9 cellular contexts compared by ENCODE assay signal in the genomic region with DNA sequence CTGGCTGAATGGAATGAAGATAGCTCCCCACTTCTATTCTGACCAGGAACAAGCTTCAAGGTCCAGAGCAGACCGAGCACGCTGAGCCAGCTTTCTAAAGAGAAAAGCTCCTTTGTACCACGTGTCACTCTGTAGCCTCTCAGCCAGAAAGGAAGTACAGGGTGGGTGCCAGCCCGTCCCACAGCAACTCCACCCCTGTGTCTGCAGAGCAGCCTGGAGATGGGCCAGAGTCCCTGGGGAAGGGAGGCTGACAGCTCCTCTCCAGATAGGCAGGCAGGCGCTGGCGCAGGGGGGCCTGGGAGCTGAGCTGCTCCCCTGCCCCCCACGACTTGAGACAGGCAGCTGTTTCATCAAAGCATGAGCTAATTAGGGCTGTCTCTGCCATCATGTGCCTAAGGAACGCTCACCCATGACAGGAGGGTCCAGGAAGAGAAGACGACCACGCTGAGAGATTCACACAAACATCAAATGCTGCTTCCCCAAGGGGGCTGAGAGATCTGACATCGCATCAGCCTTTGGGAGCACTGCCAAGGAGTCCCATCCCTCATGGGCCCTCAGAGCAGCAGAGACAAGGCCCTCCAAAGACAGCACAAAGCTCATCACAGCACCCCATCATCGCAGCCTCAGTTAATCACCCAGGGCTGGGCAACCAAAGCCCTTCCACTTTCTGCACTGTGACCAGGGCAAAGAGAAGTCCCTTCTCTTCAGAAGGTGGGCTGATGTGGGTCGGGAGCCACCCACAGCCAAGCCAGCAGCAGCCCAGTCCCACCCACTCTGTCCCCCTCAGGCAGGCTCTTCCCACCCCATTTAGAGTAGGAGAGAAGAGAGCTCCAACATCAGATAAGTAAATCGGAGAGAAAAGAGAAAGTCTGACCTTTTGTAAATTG.
DNase-seq lines count a peak whose midpoint lies in the region; ATAC-seq and TF ChIP-seq lines count a peak whose summit lies in the region.
"Had no signal": no experiment of that assay in that cellular context is flagged by ENCODE, and none has a peak within 500 bp of the region (broad histone marks: within the 10 kb centered on the region; RNA-seq: fewer than 3 reads in every experiment).

No MANE protein-coding gene starts in this region.

- peaks cover 11% of the 10 kb centered on the region for H3K36me3 Mint-ChIP-seq in activated T-cell treated with anti-CD3 and anti-CD28 coated beads, Interleukin-2, amount 50 U/mL, for 24 hours (ENCODE audit: low read depth)

- in situ Hi-C loops in IMR-90 (cut with MboI; ENCODE audit: low sequenced_read_pairs), result no loop called here

- no peak overlapping the region for H3K9ac ChIP-seq in IMR-90 (ENCODE audit: low read depth, low read length)
- peak overlapping the region; percentile 26 for H3K9ac ChIP-seq in mucosa of stomach (ENCODE audit: low read length)

- BruUV-seq in IMR-90 (replicated peaks; lab: Mats Ljungman, UMichigan), result no TSS peak

- peak overlapping the region; percentile 61 for H3K14ac ChIP-seq in IMR-90 (replicated peaks; ENCODE audit: low read depth, low read length)

- no peak for TF ChIP-seq POLR2A in IMR-90 (IDR thresholded peaks at IDR 0.05; ENCODE audit: low read depth, low read length)
- TF ChIP-seq POLR2A in esophagus squamous epithelium (IDR thresholded peaks at IDR 0.05), result no peak
- no peak for TF ChIP-seq POLR2A in uterus (IDR thresholded peaks at IDR 0.05)

- WGBS in IMR-90 (ENCODE audit: extremely low coverage in 2 of 2, insufficient read length in 1 of 2), 2 experiments, result 31% methylated on average over 4 of the region's 14 CpGs; no CpG with 5 or more reads in 1 of the 2 experiments
- WGBS in esophagus squamous epithelium, 2 donors, result 17 to 73% methylated on average over 2 to 7 of the region's 14 CpGs

- peak overlapping the region; percentile 49; the same call in 1 of the 2 replicates for H4K91ac ChIP-seq in IMR-90 (ENCODE audit: insufficient read depth, low read depth, low read length)

- H3K4ac ChIP-seq in IMR-90 (ENCODE audit: low read depth, low read length), result peak overlapping the region; percentile 66

- H4K20me1 ChIP-seq in IMR-90 (ENCODE audit: insufficient read depth, low read length), result peaks cover 7% of the 10 kb centered on the region

- H3K4me1 Mint-ChIP-seq in activated T-cell treated with anti-CD3 and anti-CD28 coated beads, Interleukin-2, amount 50 U/mL, for 24 hours (ENCODE audit: low read depth), result peaks cover 16% of the 10 kb centered on the region

- H2AK9ac ChIP-seq in IMR-90 (replicated peaks; ENCODE audit: low read depth, low read length, poor library complexity), result peak overlapping the region; percentile 68

- no peak overlapping the region for H2AK5ac ChIP-seq in IMR-90 (ENCODE audit: low read depth, low read length)

- H3K27ac ChIP-seq in IMR-90 (ENCODE audit: insufficient read depth, low read length), result no peak overlapping the region
- H3K27ac ChIP-seq in SJCRH30, result peak overlapping the region; percentile 50
- peak overlapping the region; percentile 2 to 76 (median 68) for H3K27ac ChIP-seq in esophagus squamous epithelium
- H3K27ac ChIP-seq in uterus, result peak overlapping the region; percentile 58 to 79

- ATAC-seq in IMR-90 (ENCODE audit: low read depth) (peak; percentile 75), HG03457 (IDR thresholded peaks at IDR 0.05; ENCODE audit: unreplicated experiment) (no peak)

- no peaks in the 10 kb centered on the region for H3K27me3 ChIP-seq in IMR-90 (ENCODE audit: control insufficient read depth, insufficient read depth, low read length)
- H3K27me3 ChIP-seq in SJCRH30, result no peaks in the 10 kb centered on the region
- H3K27me3 ChIP-seq in esophagus squamous epithelium, result no peaks in the 10 kb centered on the region
- no peaks in the 10 kb centered on the region for H3K27me3 ChIP-seq in mucosa of stomach (ENCODE audit: control insufficient read depth, insufficient read depth, low read length)
- no peaks in the 10 kb centered on the region for H3K27me3 ChIP-seq in uterus

- H3K4me3 ChIP-seq in IMR-90 (ENCODE audit: insufficient read depth, low read depth, low read length) (no peak overlapping the region), SJCRH30 (peak overlapping the region; percentile 10; the same call in 1 of the 2 replicates), esophagus squamous epithelium (peak overlapping the region in 1 of 4 donors; percentile 16), mucosa of stomach (ENCODE audit: low read length) (peak overlapping the region; percentile 28), uterus (no peak overlapping the region)

- H2AFZ ChIP-seq in IMR-90 (replicated peaks; ENCODE audit: low read length, poor library complexity), result peak overlapping the region; percentile 80

- H3K9me3 Mint-ChIP-seq in activated T-cell treated with anti-CD3 and anti-CD28 coated beads, Interleukin-2, amount 50 U/mL, for 24 hours, result no peaks in the 10 kb centered on the region
- H3K9me3 Mint-ChIP-seq: stimulated activated naive CD8-positive, alpha-beta T cell treated with anti-CD3 and anti-CD28 coated beads, Interleukin-15, Interleukin-2, amounts not matched to agents 100 ng/mL and 50 ng/mL, for 24 hours had no signal

- POLR2A ChIA-PET in IMR-90 (lab: Charles Lee; ENCODE audit: unreplicated experiment), result interaction anchor here (0.7 kb wide), 1 partner anchor 9 kb away, joined by 3 read pairs; no protein-coding TSS in a partner anchor

- TF ChIP-seq CTCF in IMR-90 (conservative IDR thresholded peaks at IDR 0.05; ENCODE audit: low read depth, low read length), result no peak
- TF ChIP-seq CTCF in esophagus squamous epithelium (IDR thresholded peaks at IDR 0.05), result no peak
- TF ChIP-seq CTCF in uterus (IDR thresholded peaks at IDR 0.05), result no peak

- H3K27me3 Mint-ChIP-seq in activated T-cell treated with anti-CD3 and anti-CD28 coated beads, Interleukin-2, amount 50 U/mL, for 24 hours, result no peaks in the 10 kb centered on the region
- H3K27me3 Mint-ChIP-seq: stimulated activated naive CD8-positive, alpha-beta T cell treated with anti-CD3 and anti-CD28 coated beads, Interleukin-15, Interleukin-2, amounts not matched to agents 100 ng/mL and 50 ng/mL, for 24 hours had no signal

- H2BK120ac ChIP-seq in IMR-90 (ENCODE audit: low read depth, low read length), result no peak overlapping the region

- dilution Hi-C loops in IMR-90 (cut with HindIII; ENCODE audit: low sequenced_read_pairs, unreplicated experiment), result no loop called here

- H3K79me1 ChIP-seq in IMR-90 (ENCODE audit: low read depth in 1 of 2, low read length in 2 of 2), result no peaks in the 10 kb centered on the region; a peak in 1 of 4 replicates

- H3K4me2 ChIP-seq in IMR-90 (ENCODE audit: low read depth, low read length), result peak overlapping the region; percentile 44; the same call in 1 of the 2 replicates

- peaks cover 8% of the 10 kb centered on the region; the same call in 1 of the 2 replicates for H3K9me1 ChIP-seq in IMR-90 (ENCODE audit: insufficient read depth, low read length)

- DNase-seq in activated T-cell treated with anti-CD3 and anti-CD28 coated beads, Interleukin-2, amount 50 U/mL, for 24 hours, result peak; percentile 38
- DNase-seq in activated T-cell treated with anti-CD3 and anti-CD28 coated beads for 4 hours (no peak), IMR-90 (peak; percentile 54), SJCRH30 (peak; percentile 81 to 83), esophagus squamous epithelium (lab: John Stamatoyannopoulos, UW) (no peak), uterus (peak; percentile 82 to 86)

- peak overlapping the region; percentile 42 to 54; a peak in 2 of 4 replicates for H4K8ac ChIP-seq in IMR-90 (ENCODE audit: low read depth in 2 of 2, low read length in 2 of 2)

- no peak overlapping the region for H3K56ac ChIP-seq in IMR-90 (ENCODE audit: extremely low read depth, insufficient read depth, low read length)

- CTCF ChIA-PET in IMR-90 (lab: Yijun Ruan, JAX), result no interaction called here

- H2BK5ac ChIP-seq in IMR-90 (ENCODE audit: low read depth, low read length, poor library complexity, severe bottlenecking), result no peak overlapping the region

- no peak overlapping the region; the same call in 1 of the 2 replicates for H4K5ac ChIP-seq in IMR-90 (ENCODE audit: low read depth, low read length)

- H3K9me3 ChIP-seq in IMR-90 (ENCODE audit: control insufficient read depth, insufficient read depth, low read length) (no peaks in the 10 kb centered on the region), SJCRH30 (replicated peaks) (no peaks in the 10 kb centered on the region), esophagus squamous epithelium (no peaks in the 10 kb centered on the region), mucosa of stomach (ENCODE audit: control insufficient read depth, low read length) (no peaks in the 10 kb centered on the region), uterus (no peaks in the 10 kb centered on the region)

- no peak overlapping the region; the same call in 1 of the 2 replicates for H3K18ac ChIP-seq in IMR-90 (ENCODE audit: low read depth, low read length)

- H2BK15ac ChIP-seq in IMR-90 (ENCODE audit: low read depth, low read length), result no peak overlapping the region

- H3K23ac ChIP-seq in IMR-90 (ENCODE audit: low read depth, low read length), result no peak overlapping the region

- H3K4me1 ChIP-seq in IMR-90 (ENCODE audit: control insufficient read depth, insufficient read depth, low read length), result peaks cover 25% of the 10 kb centered on the region
- peaks cover 44% of the 10 kb centered on the region for H3K4me1 ChIP-seq in SJCRH30
- peaks cover 23 to 46% (median 28%) of the 10 kb centered on the region in 3 donors for H3K4me1 ChIP-seq in esophagus squamous epithelium
- peaks cover 36% of the 10 kb centered on the region for H3K4me1 ChIP-seq in mucosa of stomach (ENCODE audit: control insufficient read depth, insufficient read depth, low read length)
- H3K4me1 ChIP-seq in uterus, result peaks cover 10 to 24% of the 10 kb centered on the region in 2 donors

- TF ChIP-seq RAD21 in IMR-90 (IDR thresholded peaks at IDR 0.05; ENCODE audit: low read length), result no peak

- H3K4me3 Mint-ChIP-seq in activated T-cell treated with anti-CD3 and anti-CD28 coated beads, Interleukin-2, amount 50 U/mL, for 24 hours, result no peak overlapping the region
- H3K4me3 Mint-ChIP-seq: stimulated activated naive CD8-positive, alpha-beta T cell treated with anti-CD3 and anti-CD28 coated beads, Interleukin-15, Interleukin-2, amounts not matched to agents 100 ng/mL and 50 ng/mL, for 24 hours had no signal

- intact Hi-C loops in IMR-90 (cut with micrococcal nuclease), result no loop called here
- intact Hi-C loops in esophagus squamous epithelium (cut with DNase I), result no loop called here
- intact Hi-C loops in uterus (cut with DNase I; ENCODE audit: low total_unique reads), result no loop called here

- no peak overlapping the region for H3K27ac Mint-ChIP-seq in activated T-cell treated with anti-CD3 and anti-CD28 coated beads, Interleukin-2, amount 50 U/mL, for 24 hours
- H3K27ac Mint-ChIP-seq: stimulated activated naive CD8-positive, alpha-beta T cell treated with anti-CD3 and anti-CD28 coated beads, Interleukin-15, Interleukin-2, amounts not matched to agents 100 ng/mL and 50 ng/mL, for 24 hours had no signal

- no peak overlapping the region; the same call in 1 of the 2 replicates for H2BK20ac ChIP-seq in IMR-90 (ENCODE audit: low read depth, low read length)

- H3K36me3 ChIP-seq in IMR-90 (ENCODE audit: control insufficient read depth, insufficient read depth, low read length) (peaks cover 1% of the 10 kb centered on the region; the same call in 1 of the 2 replicates), SJCRH30 (no peaks in the 10 kb centered on the region), esophagus squamous epithelium (peaks cover 0 to 19% (median 0%) of the 10 kb centered on the region in 3 donors), mucosa of stomach (ENCODE audit: control insufficient read depth, insufficient read depth, low read length) (no peaks in the 10 kb centered on the region), uterus (no peaks in the 10 kb centered on the region)

Comparison
In these comparisons a context has a peak if more than half of its experiments do, and no peak if none do; other contexts are left out.
1. DNase-seq: peak in activated T-cell treated with anti-CD3 and anti-CD28 coated beads, Interleukin-2, amount 50 U/mL, for 24 hours (single experiment), IMR-90 (single experiment), SJCRH30 (2 of 2) and uterus (2 of 2); none in activated T-cell treated with anti-CD3 and anti-CD28 coated beads for 4 hours (single experiment) and esophagus squamous epithelium (single experiment).
2. H3K4me3 ChIP-seq: peak in SJCRH30 (single experiment) and mucosa of stomach (single experiment); none in IMR-90 (single experiment) and uterus (0 of 2).